8 cellular contexts compared by ENCODE assay signal in genomic region chr13:110560606-110561334, GRCh38. TPM values are rescaled to one million over a fixed set of nuclear protein-coding genes. Genes with fewer than 3 reads are reported as not detected.
DNase-seq lines count a peak whose midpoint lies in the region; ATAC-seq and TF ChIP-seq lines count a peak whose summit lies in the region.

No MANE protein-coding gene starts in this region.

- no peaks in the 10 kb centered on the region for H3K9me3 ChIP-seq in parathyroid adenoma (ENCODE audit: control insufficient read depth, low read length)

- ATAC-seq in HG03457 (IDR thresholded peaks at IDR 0.05; ENCODE audit: unreplicated experiment) (peak; percentile 19), Right ventricle myocardium superior (ENCODE audit: poor library complexity) (peak; percentile 59)
- no peak for ATAC-seq in activated T-cell treated with anti-CD3 and anti-CD28 coated beads, Interleukin-2, amount 50 U/mL, for 72 hours (replicated peaks in 1 of 2)

- peaks cover 19% of the 10 kb centered on the region for H3K4me1 Mint-ChIP-seq in activated T-cell treated with anti-CD3 and anti-CD28 coated beads, Interleukin-2, amount 50 U/mL, for 72 hours (ENCODE audit: low read depth)

- no peaks in the 10 kb centered on the region for H3K27me3 ChIP-seq in parathyroid adenoma (ENCODE audit: control insufficient read depth, insufficient read depth, low read length)

- H3K27ac Mint-ChIP-seq in activated T-cell treated with anti-CD3 and anti-CD28 coated beads, Interleukin-2, amount 50 U/mL, for 72 hours, result peak overlapping the region; percentile 8

- H3K79me2 ChIP-seq in parathyroid adenoma, result no peaks in the 10 kb centered on the region

- intact Hi-C loops in Right ventricle myocardium superior (cut with DNase I), result loop anchor here (10.0 kb wide), 1 partner anchor 56 kb away; no protein-coding TSS in a partner anchor

- DNase-seq in AG10803 (ENCODE audit: low read depth), result no peak
- peak; percentile 70 for DNase-seq in GM13976 (ENCODE audit: low spot score)
- DNase-seq in activated T-cell treated with anti-CD3 and anti-CD28 coated beads, Interleukin-2, amount 50 U/mL, for 72 hours, result peak in 1 of 2 donors; percentile 19
- no peak for DNase-seq in Right ventricle myocardium superior
- DNase-seq in DMS153 (lab: John Stamatoyannopoulos, UW), result no peak
- no peak for DNase-seq in 8988T

- no peaks in the 10 kb centered on the region for H3K36me3 Mint-ChIP-seq in activated T-cell treated with anti-CD3 and anti-CD28 coated beads, Interleukin-2, amount 50 U/mL, for 72 hours (ENCODE audit: insufficient read depth in 2 of 2)

- H3K4me1 ChIP-seq in parathyroid adenoma, result no peaks in the 10 kb centered on the region

- TF ChIP-seq CTCF in AG10803 (conservative IDR thresholded peaks at IDR 0.05; ENCODE audit: low read length) (no peak), GM13976 (IDR thresholded peaks at IDR 0.05; ENCODE audit: borderline replicate concordance, control extremely low read depth, extremely low read depth, insufficient read depth, missing control alignments) (no peak), parathyroid adenoma (IDR thresholded peaks at IDR 0.05) (no peak)

- H3K9me3 Mint-ChIP-seq in activated T-cell treated with anti-CD3 and anti-CD28 coated beads, Interleukin-2, amount 50 U/mL, for 72 hours, result no peaks in the 10 kb centered on the region

- peaks cover 35% of the 10 kb centered on the region for H3K27me3 Mint-ChIP-seq in activated T-cell treated with anti-CD3 and anti-CD28 coated beads, Interleukin-2, amount 50 U/mL, for 72 hours (ENCODE audit: low read depth)

- peak overlapping the region; percentile 95 for H3K4me2 ChIP-seq in parathyroid adenoma (ENCODE audit: low read length)

- peak overlapping the region; percentile 85 for H3K27ac ChIP-seq in parathyroid adenoma

- H3K36me3 ChIP-seq in parathyroid adenoma (ENCODE audit: control insufficient read depth, insufficient read depth, low read length), result no peaks in the 10 kb centered on the region

- in situ Hi-C loops in GM13976 (cut with MboI; ENCODE audit: low sequenced_read_pairs, unreplicated experiment), result no loop called here

- peak overlapping the region; percentile 85 for H2AFZ ChIP-seq in parathyroid adenoma

- peak overlapping the region; percentile 83 to 88 for H3K4me3 Mint-ChIP-seq in activated T-cell treated with anti-CD3 and anti-CD28 coated beads, Interleukin-2, amount 50 U/mL, for 72 hours

- H3K9ac ChIP-seq in parathyroid adenoma, result no peak overlapping the region

- peak overlapping the region; percentile 81 for H3K4me3 ChIP-seq in AG10803 (ENCODE audit: low read length)
- H3K4me3 ChIP-seq in parathyroid adenoma (ENCODE audit: low read depth, low read length), result peak overlapping the region; percentile 64

RNA-seq across cellular contexts. Expression of gene RAB20, which starts 0.8 kb away (rescaled TPM):
- total RNA-seq in activated T-cell treated with anti-CD3 and anti-CD28 coated beads, Interleukin-2, amount 50 U/mL, for 72 hours, result 1 to 10 TPM; 1.8 to 3.0 TPM
- total RNA-seq in Right ventricle myocardium superior, result 10.0 TPM

RNA-seq across cellular contexts. Expression of gene NAXD, which starts 54.6 kb away (rescaled TPM):
- total RNA-seq in activated T-cell treated with anti-CD3 and anti-CD28 coated beads, Interleukin-2, amount 50 U/mL, for 72 hours, result 10 to 100 TPM; 27.4 to 29.4 TPM
- total RNA-seq in Right ventricle myocardium superior, result 27.6 TPM

Comparison
In these comparisons a context has a peak if more than half of its experiments do, and no peak if none do; other contexts are left out.
1. ATAC-seq: peak in HG03457 (single experiment) and Right ventricle myocardium superior (single experiment); none in activated T-cell treated with anti-CD3 and anti-CD28 coated beads, Interleukin-2, amount 50 U/mL, for 72 hours (0 of 2).